ENCODE assay signal across 8 cellular contexts in genomic region chr6:7424967-7425807, GRCh38. TPM values are rescaled to one million over a fixed set of nuclear protein-coding genes. Genes with fewer than 3 reads are reported as not detected.
DNase-seq lines count a peak whose midpoint lies in the region; ATAC-seq, FAIRE-seq and TF ChIP-seq lines count a peak whose summit lies in the region.
"Had no signal": no experiment of that assay in that cellular context is flagged by ENCODE, and none has a peak within 500 bp of the region (broad histone marks: within the 10 kb centered on the region; RNA-seq: fewer than 3 reads in every experiment).

No MANE protein-coding gene starts in this region.

- DNase-seq in H7 (peak; percentile 57), small intestine (peak; percentile 72)
- DNase-seq in activated CD8-positive, alpha-beta T cell treated with anti-CD3 and anti-CD28 coated beads for 36 hours, result no peak

- intact Hi-C loops in activated CD8-positive, alpha-beta T cell treated with anti-CD3 and anti-CD28 coated beads for 36 hours (cut with micrococcal nuclease), result no loop called here

- H3K9ac ChIP-seq in OCI-LY1 (ENCODE audit: low read length), result no peak overlapping the region

- H3K27me3 Mint-ChIP-seq in activated CD8-positive, alpha-beta T cell treated with anti-CD3 and anti-CD28 coated beads for 36 hours, result no peaks in the 10 kb centered on the region

- peaks cover 2% of the 10 kb centered on the region for H3K36me3 Mint-ChIP-seq in activated CD8-positive, alpha-beta T cell treated with anti-CD3 and anti-CD28 coated beads for 36 hours (ENCODE audit: low read depth)

- H3F3A ChIP-seq in OCI-LY1 (ENCODE audit: insufficient read depth, low read length), result no peaks in the 10 kb centered on the region

- no peaks in the 10 kb centered on the region for H4K20me1 ChIP-seq in OCI-LY1 (ENCODE audit: insufficient read depth, low read length)

- TF ChIP-seq CTCF in OCI-LY1 (IDR thresholded peaks at IDR 0.05; ENCODE audit: low read length), result peak; percentile 50
- peak in 1 of 4 experiments; percentile 24 for TF ChIP-seq CTCF in gastroesophageal sphincter (IDR thresholded peaks at IDR 0.05)
- no peak for TF ChIP-seq CTCF in activated CD8-positive, alpha-beta T cell treated with anti-CD3 and anti-CD28 coated beads for 36 hours (IDR thresholded peaks at IDR 0.05)

- H3K4me1 ChIP-seq in OCI-LY1 (ENCODE audit: insufficient read depth, low read length, severe bottlenecking), result no peaks in the 10 kb centered on the region
- H3K4me1 ChIP-seq in gastroesophageal sphincter, result no peaks in the 10 kb centered on the region
- no peaks in the 10 kb centered on the region for H3K4me1 ChIP-seq in small intestine (ENCODE audit: control insufficient read depth in 2 of 2, insufficient read depth in 1 of 2, low read depth in 1 of 2, low read length in 1 of 2)

- no peak overlapping the region for H3K4me3 Mint-ChIP-seq in activated CD8-positive, alpha-beta T cell treated with anti-CD3 and anti-CD28 coated beads for 36 hours

- 60 to 75% methylated on average over 7 to 11 of the region's 25 CpGs for whole genome bisulfite sequencing in gastroesophageal sphincter (ENCODE audit: low coverage in 1 of 2), 2 donors
- WGBS in small intestine, 3 donors, result 75 to 86% (median 85%) methylated on average over 23 to 25 of the region's 25 CpGs

- no peak for TF ChIP-seq POLR2A in gastroesophageal sphincter (IDR thresholded peaks at IDR 0.05)

- no peaks in the 10 kb centered on the region for H3K27me3 ChIP-seq in H7 (ENCODE audit: control insufficient read depth, insufficient read depth, low read length)
- H3K27me3 ChIP-seq in OCI-LY1 (ENCODE audit: insufficient read depth, low read length), result no peaks in the 10 kb centered on the region
- no peaks in the 10 kb centered on the region for H3K27me3 ChIP-seq in gastroesophageal sphincter
- peaks cover 0 to 3% of the 10 kb centered on the region in 2 donors for H3K27me3 ChIP-seq in small intestine (ENCODE audit: control insufficient read depth in 2 of 2, insufficient read depth in 2 of 2, low read length in 2 of 2)

- no peaks in the 10 kb centered on the region for H3K9me3 ChIP-seq in OCI-LY1 (ENCODE audit: low read length)
- no peaks in the 10 kb centered on the region for H3K9me3 ChIP-seq in gastroesophageal sphincter
- no peaks in the 10 kb centered on the region for H3K9me3 ChIP-seq in small intestine (ENCODE audit: control insufficient read depth, low read depth)

- H2AFZ ChIP-seq in OCI-LY1 (ENCODE audit: low read length), result no peak overlapping the region

- no peaks in the 10 kb centered on the region for H3K36me3 ChIP-seq in H7 (replicated peaks; ENCODE audit: control insufficient read depth, insufficient read depth, low read length)
- H3K36me3 ChIP-seq in OCI-LY1 (ENCODE audit: insufficient read depth, low read length), result no peaks in the 10 kb centered on the region; the same call in 1 of the 2 replicates
- H3K36me3 ChIP-seq in gastroesophageal sphincter, result peaks cover 0 to 2% of the 10 kb centered on the region in 2 donors
- no peaks in the 10 kb centered on the region for H3K36me3 ChIP-seq in small intestine (ENCODE audit: control insufficient read depth in 2 of 2, insufficient read depth in 2 of 2, low read length in 2 of 2)

- no peak overlapping the region for H3K4me2 ChIP-seq in OCI-LY1 (ENCODE audit: low read length)

- H3K9me2 ChIP-seq in OCI-LY1 (ENCODE audit: low read depth, low read length), result no peaks in the 10 kb centered on the region

- H3K27ac ChIP-seq in OCI-LY1 (ENCODE audit: low read depth, low read length, poor library complexity, severe bottlenecking) (no peak overlapping the region), gastroesophageal sphincter (no peak overlapping the region), small intestine (ENCODE audit: low read depth in 1 of 2, low read length in 1 of 2) (no peak overlapping the region)

- FAIRE-seq in small intestine (lab: Jason Lieb, UNC), result no peak

- H3K4me3 ChIP-seq in H7 (ENCODE audit: insufficient read depth, low read depth, low read length) (no peak overlapping the region), OCI-LY1 (ENCODE audit: low read depth, low read length, poor library complexity, severe bottlenecking) (no peak overlapping the region), gastroesophageal sphincter (no peak overlapping the region), small intestine (ENCODE audit: low read depth in 1 of 2, low read length in 2 of 2) (no peak overlapping the region)

- no peaks in the 10 kb centered on the region for H3K4me1 Mint-ChIP-seq in activated CD8-positive, alpha-beta T cell treated with anti-CD3 and anti-CD28 coated beads for 36 hours (ENCODE audit: low read depth)

- no peak overlapping the region for H3K27ac Mint-ChIP-seq in activated CD8-positive, alpha-beta T cell treated with anti-CD3 and anti-CD28 coated beads for 36 hours

- TF ChIP-seq EP300 in gastroesophageal sphincter (IDR thresholded peaks at IDR 0.05), result no peak

- no peaks in the 10 kb centered on the region for H3K79me2 ChIP-seq in OCI-LY1 (ENCODE audit: insufficient read depth, low read length)

- ATAC-seq in gastroesophageal sphincter (peak; percentile 36), GM21717 (IDR thresholded peaks at IDR 0.05; ENCODE audit: unreplicated experiment) (no peak), HG03175 (IDR thresholded peaks at IDR 0.05; ENCODE audit: unreplicated experiment) (no peak)
- ATAC-seq in activated CD8-positive, alpha-beta T cell treated with anti-CD3 and anti-CD28 coated beads for 36 hours, result no peak

- POLR2A ChIA-PET in activated CD8-positive, alpha-beta T cell treated with anti-CD3 and anti-CD28 coated beads for 36 hours (lab: Charles Lee), result no interaction called here

- CTCF ChIA-PET in activated CD8-positive, alpha-beta T cell treated with anti-CD3 and anti-CD28 coated beads for 36 hours (lab: Charles Lee), result interaction anchor here (1.3 kb wide), 2 partner anchors 11 to 65 kb away, joined by 3 read pairs; no protein-coding TSS in a partner anchor

- H3K9me3 Mint-ChIP-seq in activated CD8-positive, alpha-beta T cell treated with anti-CD3 and anti-CD28 coated beads for 36 hours, result no peaks in the 10 kb centered on the region

RNA-seq across cellular contexts. Expression of gene RIOK1, which starts 35.6 kb away (rescaled TPM):
- total RNA-seq in H7 (2014; rRNA removed; shearing (Covaris generic)), result 27.3 and 34.0 TPM in 2 replicates
- total RNA-seq in gastroesophageal sphincter, result 10 to 100 TPM; 11.1 to 21.0 (median 13.5) TPM
- polyA plus RNA-seq in small intestine, result 10 to 100 TPM in 1 of 3 donors, 1 to 10 TPM in 2; 6.0 to 12.3 (median 6.2) TPM
- total RNA-seq in activated CD8-positive, alpha-beta T cell treated with anti-CD3 and anti-CD28 coated beads for 36 hours, result 10 to 100 TPM; 46.8 to 50.0 TPM

RNA-seq across cellular contexts. Expression of gene CAGE1, which starts 35.6 kb away (rescaled TPM):
- 0.11 and 0.21 TPM in 2 replicates for total RNA-seq in H7 (2014; rRNA removed; shearing (Covaris generic))
- total RNA-seq in gastroesophageal sphincter, result not detected
- under 1 TPM in 1 of 3 donors, not detected in 2; 0.01 TPM for polyA plus RNA-seq in small intestine
- total RNA-seq in activated CD8-positive, alpha-beta T cell treated with anti-CD3 and anti-CD28 coated beads for 36 hours, result under 1 TPM; 0.11 to 0.18 TPM
- total RNA-seq: T-helper 2 cell treated with Interferon-gamma antibody and Interleukin-4, amounts not matched to agents 100 ng/mL and 5 ng/mL, for 36 hours had no signal
